24 cellular contexts compared by ENCODE assay signal in the genomic region with DNA sequence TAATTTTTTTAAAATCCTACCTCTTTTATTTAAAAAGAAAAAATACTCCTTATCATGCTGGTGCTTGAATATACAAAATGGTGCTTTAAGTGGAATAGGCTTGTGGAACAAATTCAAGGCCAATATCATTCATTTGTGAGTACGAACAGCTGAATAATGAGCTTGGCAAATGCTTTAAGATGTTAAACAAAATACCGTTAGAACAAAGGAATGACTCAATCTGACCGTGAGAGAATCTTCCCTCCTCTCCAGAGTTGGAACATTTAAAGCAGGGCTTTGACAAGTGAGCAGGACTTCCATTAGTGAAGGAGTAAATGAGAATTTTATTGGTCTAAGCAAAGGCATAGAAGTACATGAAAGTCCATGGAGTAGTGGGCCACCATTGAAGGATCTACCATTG.
DNase-seq lines count a peak whose midpoint lies in the region; ATAC-seq, FAIRE-seq and TF ChIP-seq lines count a peak whose summit lies in the region.
"Had no signal": no experiment of that assay in that cellular context is flagged by ENCODE, and none has a peak within 500 bp of the region (broad histone marks: within the 10 kb centered on the region; RNA-seq: fewer than 3 reads in every experiment).

No MANE protein-coding gene starts in this region.

- H3K9me3 Mint-ChIP-seq in HFFc6 = no peaks in the 10 kb centered on the region
- H3K9me3 Mint-ChIP-seq: effector memory CD8-positive, alpha-beta T cell; memory B cell; natural killer cell treated with Interleukin-12 subunit alpha and Interleukin-12 subunit beta and Interleukin-15 and Interleukin-18, amount 100 ng/mL, for 72 hours had no signal

- TF ChIP-seq POLR2A in gastroesophageal sphincter (IDR thresholded peaks at IDR 0.05) (no peak), GM12891 (IDR thresholded peaks at IDR 0.05; ENCODE audit: low read depth, low read length) (no peak)

- in situ Hi-C loops in astrocyte of the spinal cord (cut with HindIII; ENCODE audit: low sequenced_read_pairs) = no loop called here

- peaks cover 67% of the 10 kb centered on the region for H3K4me1 Mint-ChIP-seq in HFFc6 (ENCODE audit: low read depth)
- H3K4me1 Mint-ChIP-seq: CD14-positive monocyte, memory B cell had no signal

- TF ChIP-seq CTCF in HFFc6 (IDR thresholded peaks at IDR 0.05) (no peak), astrocyte of the spinal cord (IDR thresholded peaks at IDR 0.05; ENCODE audit: low read depth, low read length) (no peak), gastroesophageal sphincter (IDR thresholded peaks at IDR 0.05) (no peak)

- H3K27me3 Mint-ChIP-seq in HFFc6 (ENCODE audit: insufficient read depth) = peaks cover 25% of the 10 kb centered on the region

- H3K4me3 Mint-ChIP-seq in HFFc6 = peak overlapping the region; percentile 26; the same call in 1 of the 2 replicates
- H3K4me3 Mint-ChIP-seq: CD14-positive monocyte; effector memory CD8-positive, alpha-beta T cell; memory B cell; natural killer cell treated with Interleukin-12 subunit alpha and Interleukin-12 subunit beta and Interleukin-15 and Interleukin-18, amount 100 ng/mL, for 72 hours had no signal

- H3K27ac Mint-ChIP-seq in HFFc6 = peak overlapping the region; percentile 67
- H3K27ac Mint-ChIP-seq: CD14-positive monocyte; effector memory CD8-positive, alpha-beta T cell; memory B cell; natural killer cell treated with Interleukin-12 subunit alpha and Interleukin-12 subunit beta and Interleukin-15 and Interleukin-18, amount 100 ng/mL, for 72 hours had no signal

- peak overlapping the region in 3 of 4 donors; percentile 25 to 48 (median 35) for H3K27ac ChIP-seq in gastroesophageal sphincter
- H3K27ac ChIP-seq: upper lobe of right lung had no signal

- peaks cover 10 to 45% (median 16%) of the 10 kb centered on the region in 3 donors for H3K4me1 ChIP-seq in gastroesophageal sphincter

- no peaks in the 10 kb centered on the region for H3K36me3 ChIP-seq in gastroesophageal sphincter
- H3K36me3 ChIP-seq: upper lobe of right lung had no signal

- FAIRE-seq in GM12891 (lab: Jason Lieb, UNC) = no peak
- FAIRE-seq: GM12892 had no signal

- 6 to 29% methylated on average over 3 of the region's 3 CpGs for WGBS in gastroesophageal sphincter (ENCODE audit: low coverage in 1 of 2), 2 donors

- no peaks in the 10 kb centered on the region for H3K27me3 ChIP-seq in gastroesophageal sphincter
- H3K27me3 ChIP-seq: upper lobe of right lung had no signal

- H3K9me3 ChIP-seq in gastroesophageal sphincter = no peaks in the 10 kb centered on the region
- H3K9me3 ChIP-seq: upper lobe of right lung had no signal

- TF ChIP-seq EP300 in gastroesophageal sphincter (IDR thresholded peaks at IDR 0.05) = no peak

- H3K36me3 Mint-ChIP-seq in HFFc6 (ENCODE audit: low read depth) = peaks cover 47% of the 10 kb centered on the region
- H3K36me3 Mint-ChIP-seq: CD14-positive monocyte; memory B cell; natural killer cell treated with Interleukin-12 subunit alpha and Interleukin-12 subunit beta and Interleukin-15 and Interleukin-18, amount 100 ng/mL, for 72 hours had no signal

- H3K4me3 ChIP-seq in astrocyte of the spinal cord (ENCODE audit: low read depth, low read length) (no peak overlapping the region), gastroesophageal sphincter (no peak overlapping the region)
- H3K4me3 ChIP-seq: upper lobe of right lung had no signal

- DNase-seq in A172 (ENCODE audit: low spot score) (peak; percentile 61), HFFc6 (peak; percentile 31), astrocyte of the spinal cord (ENCODE audit: low read depth, low spot score) (peak; percentile 77), OCI-M2 (lab: John Stamatoyannopoulos, UW; ENCODE audit: unreplicated experiment) (no peak), NCI-H2029 (lab: John Stamatoyannopoulos, UW) (no peak), GM12891 (ENCODE audit: insufficient read length, low spot score) (no peak), cerebellar nuclear complex (lab: John Stamatoyannopoulos, UW) (no peak)
- DNase-seq: activated CD4-positive, alpha-beta T cell treated with anti-CD3 and anti-CD28 coated beads, Interleukin-2, amount 50 U/mL, for 1 hour; activated CD8-positive, alpha-beta memory T cell treated with anti-CD3 and anti-CD28 coated beads, Interleukin-2, amount 50 U/mL, for 4 hours; activated effector memory CD4-positive, alpha-beta T cell treated with Interleukin-2 at 50 U/mL for 16 hours; effector memory CD8-positive, alpha-beta T cell; kidney glomerular epithelial cell; NCI-H1930; NCI-H524; posterior cingulate gyrus; SHP77; stimulated activated CD4-positive, alpha-beta T cell treated with anti-CD3 and anti-CD28 coated beads, Interleukin-4, amount 100 ng/mL, for 4 hours; T-helper 1 cell; upper lobe of right lung had no signal

- ATAC-seq in gastroesophageal sphincter = peak; percentile 22
- ATAC-seq: effector memory CD8-positive, alpha-beta T cell; upper lobe of right lung had no signal

TF ChIP-seq in GM12891, 5 proteins besides CTCF, POLR2A, EP300 and RAD21:
- TF ChIP-seq TAF1 (IDR thresholded peaks at IDR 0.05; ENCODE audit: low read depth, low read length) (no peak), SPI1 (IDR thresholded peaks at IDR 0.05; ENCODE audit: low read depth, low read length) (no peak), POU2F2 (IDR thresholded peaks at IDR 0.05; ENCODE audit: low read depth, low read length) (no peak), POLR2AphosphoS5 (IDR thresholded peaks at IDR 0.05; ENCODE audit: low read depth, low read length) (no peak)

Comparison
In these comparisons a context has a peak if more than half of its experiments do, and no peak if none do; other contexts are left out.
1. DNase-seq: peak in A172 (single experiment), HFFc6 (single experiment) and astrocyte of the spinal cord (single experiment); none in OCI-M2 (single experiment), NCI-H2029 (single experiment), GM12891 (single experiment) and cerebellar nuclear complex (0 of 2).